18 cellular contexts compared by ENCODE assay signal in genomic region chr12:56293785-56294184, GRCh38.
"Had no signal": no experiment of that assay in that cellular context is flagged by ENCODE, and none has a peak within 500 bp of the region (broad histone marks: within the 10 kb centered on the region; RNA-seq: fewer than 3 reads in every experiment).

No MANE protein-coding gene starts in this region.

- H3K27me3 ChIP-seq: heart right ventricle, pancreas, SJCRH30, upper lobe of left lung had no signal

- ATAC-seq: activated CD8-positive, alpha-beta T cell treated with anti-CD3 and anti-CD28 coated beads for 36 hours; activated T-helper 17 cell treated with anti-CD3 and anti-CD28 coated beads, Interleukin-2, amount 50 U/mL, for 72 hours; lower lobe of right lung; pancreas; stimulated activated memory B cell treated with anti-CD40 and anti-IgM and Interleukin-4, amounts not matched to agents 10 μg/mL and 1 μg/mL and 100 μg/mL, for 72 hours; WTC11 had no signal

- H3K27ac ChIP-seq: lower lobe of right lung, pancreas, SJCRH30, upper lobe of left lung had no signal

- H3K27me3 Mint-ChIP-seq: activated CD8-positive, alpha-beta T cell treated with anti-CD3 and anti-CD28 coated beads for 36 hours; activated T-helper 17 cell treated with anti-CD3 and anti-CD28 coated beads, Interleukin-2, amount 50 U/mL, for 72 hours; stimulated activated memory B cell treated with anti-CD40 and anti-IgM and Interleukin-4, amounts not matched to agents 10 μg/mL and 1 μg/mL and 100 μg/mL, for 72 hours had no signal

- H3K4me3 Mint-ChIP-seq: activated CD8-positive, alpha-beta T cell treated with anti-CD3 and anti-CD28 coated beads for 36 hours; activated T-helper 17 cell treated with anti-CD3 and anti-CD28 coated beads, Interleukin-2, amount 50 U/mL, for 72 hours; neural crest cell; stimulated activated memory B cell treated with anti-CD40 and anti-IgM and Interleukin-4, amounts not matched to agents 10 μg/mL and 1 μg/mL and 100 μg/mL, for 72 hours; WTC11 had no signal

- H3K9me3 ChIP-seq: heart right ventricle, lower lobe of right lung, pancreas, SJCRH30, upper lobe of left lung had no signal

- H3K27ac Mint-ChIP-seq: stimulated activated memory B cell treated with anti-CD40 and anti-IgM and Interleukin-4, amounts not matched to agents 10 μg/mL and 1 μg/mL and 100 μg/mL, for 72 hours had no signal

- DNase-seq: activated CD4-positive, alpha-beta T cell treated with anti-CD3 and anti-CD28 coated beads for 4 hours; activated CD8-positive, alpha-beta memory T cell treated with anti-CD3 and anti-CD28 coated beads, Interleukin-2, amount 50 U/mL, for 48 hours; activated CD8-positive, alpha-beta T cell treated with anti-CD3 and anti-CD28 coated beads for 36 hours; activated naive CD4-positive, alpha-beta T cell treated with anti-CD3 and anti-CD28 coated beads, Interleukin-2, amount 50 U/mL, for 16 hours; amniotic stem cell; effector CD8-positive, alpha-beta T cell; foreskin melanocyte; heart right ventricle; lower lobe of right lung; pancreas; SJCRH30; stimulated activated CD4-positive, alpha-beta T cell treated with anti-CD3 and anti-CD28 coated beads, Interleukin-2, amount 100 ng/mL, for 48 hours; T-helper 2 cell; upper lobe of left lung had no signal

- H3K9me3 Mint-ChIP-seq: activated CD8-positive, alpha-beta T cell treated with anti-CD3 and anti-CD28 coated beads for 36 hours; activated T-helper 17 cell treated with anti-CD3 and anti-CD28 coated beads, Interleukin-2, amount 50 U/mL, for 72 hours; neural crest cell; stimulated activated memory B cell treated with anti-CD40 and anti-IgM and Interleukin-4, amounts not matched to agents 10 μg/mL and 1 μg/mL and 100 μg/mL, for 72 hours; WTC11 had no signal

- H3K4me3 ChIP-seq: heart right ventricle, lower lobe of right lung, pancreas, SJCRH30, upper lobe of left lung had no signal

- H3K36me3 ChIP-seq: pancreas had no signal
